1 cellular context compared by ENCODE assay signal in genomic region chr3:44186712-44187111, GRCh38.
TF ChIP-seq lines count a peak whose summit lies in the region.

No MANE protein-coding gene starts in this region.

TF ChIP-seq in GM12878, 131 proteins besides CTCF, POLR2A, EP300 and RAD21 (continued from another document):
- TF ChIP-seq NR2C2 (IDR thresholded peaks at IDR 0.05; ENCODE audit: borderline replicate concordance, control insufficient read depth, insufficient read length, low read depth) (no peak), ZNF274 (IDR thresholded peaks at IDR 0.05; ENCODE audit: insufficient read depth, insufficient read length) (no peak)
